22 cellular contexts compared by ENCODE assay signal in genomic region chr6:163309491-163310026, GRCh38.
DNase-seq lines count a peak whose midpoint lies in the region; ATAC-seq and TF ChIP-seq lines count a peak whose summit lies in the region.
"Had no signal": no experiment of that assay in that cellular context is flagged by ENCODE, and none has a peak within 500 bp of the region (broad histone marks: within the 10 kb centered on the region; RNA-seq: fewer than 3 reads in every experiment).

No MANE protein-coding gene starts in this region.

- H3K27me3 Mint-ChIP-seq in T-helper 17 cell = peaks cover 31% of the 10 kb centered on the region

- TSS peak; percentile 89 for BruUV-seq in PC-9 (replicated peaks; lab: Mats Ljungman, UMichigan)

- peaks cover 43% of the 10 kb centered on the region for H3F3A ChIP-seq in PC-9 (ENCODE audit: insufficient read depth, low read depth)

- CTCF ChIA-PET in PC-9 (lab: Charles Lee) = no interaction called here

- TF ChIP-seq CTCF in PC-9 (conservative IDR thresholded peaks at IDR 0.05) = no peak

- no peaks in the 10 kb centered on the region for H4K20me1 ChIP-seq in PC-9 (ENCODE audit: insufficient read depth)

- no peak overlapping the region for H3K27ac Mint-ChIP-seq in T-helper 17 cell
- H3K27ac Mint-ChIP-seq: activated naive CD8-positive, alpha-beta T cell treated with anti-CD3 and anti-CD28 coated beads, Interleukin-2, amount 10 ng/mL, durations not matched to agents 7 days and 5 days; activated T-cell treated with anti-CD3 and anti-CD28 coated beads, Interleukin-2, amount 50 U/mL, for 72 hours; nephron had no signal

- H3K36me3 Mint-ChIP-seq in T-helper 17 cell (ENCODE audit: low read depth) = no peaks in the 10 kb centered on the region
- H3K36me3 Mint-ChIP-seq: activated naive CD8-positive, alpha-beta T cell treated with anti-CD3 and anti-CD28 coated beads, Interleukin-2, amount 10 ng/mL, durations not matched to agents 7 days and 5 days had no signal

- H3K79me2 ChIP-seq in PC-9 (ENCODE audit: low read depth) = no peaks in the 10 kb centered on the region

- POLR2A ChIA-PET in PC-9 (lab: Charles Lee; ENCODE audit: unreplicated experiment) = interaction anchor here (0.7 kb wide), 1 partner anchor 118 kb away, joined by 8 read pairs; no protein-coding TSS in a partner anchor

- no peaks in the 10 kb centered on the region for H3K36me3 ChIP-seq in PC-9 (ENCODE audit: low read depth)
- H3K36me3 ChIP-seq: stomach had no signal

- H3K4me1 ChIP-seq in PC-9 (replicated peaks; ENCODE audit: insufficient read depth) = peaks cover 59% of the 10 kb centered on the region
- H3K4me1 ChIP-seq: stomach had no signal

- H3K9me3 ChIP-seq in PC-9 (ENCODE audit: insufficient read depth, low read depth) = no peaks in the 10 kb centered on the region
- H3K9me3 ChIP-seq in T-helper 17 cell (ENCODE audit: control insufficient read depth, low read length, poor library complexity, severe bottlenecking) = no peaks in the 10 kb centered on the region
- H3K9me3 ChIP-seq: psoas muscle, stomach had no signal

- peak overlapping the region; percentile 80 for H3K4me2 ChIP-seq in PC-9

- H3K4me3 ChIP-seq in PC-9 = peak overlapping the region; percentile 45; the same call in 1 of the 2 replicates
- H3K4me3 ChIP-seq: stomach had no signal

- H3K27ac ChIP-seq in PC-9 = peak overlapping the region; percentile 99
- H3K27ac ChIP-seq: psoas muscle, stomach had no signal

- intact Hi-C loops in PC-9 (cut with micrococcal nuclease; ENCODE audit: unreplicated experiment) = loop anchor here (5.0 kb wide), 2 partner anchors 43 to 83 kb away; no protein-coding TSS in a partner anchor

- no peaks in the 10 kb centered on the region for H3K9me2 ChIP-seq in PC-9 (ENCODE audit: insufficient read depth)

- DNase-seq in ELR (ENCODE audit: low read depth) = peak; percentile 62
- DNase-seq in PC-9 = peak; percentile 16 to 93
- peak; percentile 69 for DNase-seq in dermis blood vessel endothelial cell
- DNase-seq in kidney tubule cell (ENCODE audit: low spot score) = peak; percentile 85
- no peak for DNase-seq in activated effector memory CD4-positive, alpha-beta T cell treated with anti-CD3 and anti-CD28 coated beads, Interleukin-2, amount 50 U/mL, for 16 hours
- DNase-seq in T-helper 17 cell = no peak
- DNase-seq: activated CD4-positive, alpha-beta T cell treated with anti-CD3 and anti-CD28 coated beads, Interleukin-2, amount 50 U/mL, for 48 hours; activated naive CD8-positive, alpha-beta T cell treated with anti-CD3 and anti-CD28 coated beads, Interleukin-2, amount 10 ng/mL, durations not matched to agents 7 days and 5 days; activated T-cell treated with anti-CD3 and anti-CD28 coated beads, Interleukin-2, amount 50 U/mL, for 72 hours; central memory CD4-positive, alpha-beta T cell; COR-L47; H7; mesenchymal stem cell; NCI-H187; NCI-H510A; psoas muscle; stimulated activated CD4-positive, alpha-beta T cell treated with anti-CD3 and anti-CD28 coated beads, Interleukin-15, amount 100 ng/mL, for 24 hours; stomach had no signal

- no peaks in the 10 kb centered on the region for H3K4me1 Mint-ChIP-seq in T-helper 17 cell
- H3K4me1 Mint-ChIP-seq: activated naive CD8-positive, alpha-beta T cell treated with anti-CD3 and anti-CD28 coated beads, Interleukin-2, amount 10 ng/mL, durations not matched to agents 7 days and 5 days had no signal

- ATAC-seq in HG02571 (IDR thresholded peaks at IDR 0.05; ENCODE audit: unreplicated experiment) (no peak), T-helper 17 cell (no peak), GM21447 (IDR thresholded peaks at IDR 0.05; ENCODE audit: unreplicated experiment) (no peak)
- ATAC-seq: activated T-cell treated with anti-CD3 and anti-CD28 coated beads, Interleukin-2, amount 50 U/mL, for 72 hours; psoas muscle; SK-N-SH treated with all-trans-retinoic acid at 6 μM for 48 hours had no signal

- no peaks in the 10 kb centered on the region for H3K27me3 ChIP-seq in PC-9 (ENCODE audit: insufficient read depth, low read depth)
- H3K27me3 ChIP-seq: stomach had no signal

- H2AFZ ChIP-seq in PC-9 = peak overlapping the region; percentile 84

- H3K4me3 Mint-ChIP-seq in T-helper 17 cell = no peak overlapping the region
- H3K4me3 Mint-ChIP-seq: activated naive CD8-positive, alpha-beta T cell treated with anti-CD3 and anti-CD28 coated beads, Interleukin-2, amount 10 ng/mL, durations not matched to agents 7 days and 5 days; activated T-cell treated with anti-CD3 and anti-CD28 coated beads, Interleukin-2, amount 50 U/mL, for 72 hours; nephron had no signal

Comparison
In these comparisons a context has a peak if more than half of its experiments do, and no peak if none do; other contexts are left out.
1. DNase-seq: peak in ELR (single experiment), PC-9 (2 of 2), dermis blood vessel endothelial cell (single experiment) and kidney tubule cell (single experiment); none in activated effector memory CD4-positive, alpha-beta T cell treated with anti-CD3 and anti-CD28 coated beads, Interleukin-2, amount 50 U/mL, for 16 hours (single experiment) and T-helper 17 cell (0 of 3).